ENCODE assay signal across 18 cellular contexts in genomic region chrX:1424452-1424851, GRCh38.
"Had no signal": no experiment of that assay in that cellular context is flagged by ENCODE, and none has a peak within 500 bp of the region (broad histone marks: within the 10 kb centered on the region; RNA-seq: fewer than 3 reads in every experiment).

No MANE protein-coding gene starts in this region.

- H3K27ac Mint-ChIP-seq: activated CD4-positive, alpha-beta T cell treated with anti-CD3 and anti-CD28 coated beads for 36 hours; activated naive CD8-positive, alpha-beta T cell treated with anti-CD3 and anti-CD28 coated beads, Interleukin-2, amount 50 U/mL, for 24 hours; natural killer cell treated with Interleukin-12 subunit alpha and Interleukin-12 subunit beta and Interleukin-15 and Interleukin-18, amount 100 ng/mL, for 72 hours; WTC11 had no signal

- H3K4me1 Mint-ChIP-seq: activated CD4-positive, alpha-beta T cell treated with anti-CD3 and anti-CD28 coated beads for 36 hours; activated naive CD4-positive, alpha-beta T cell treated with anti-CD3 and anti-CD28 coated beads, Interleukin-2, amount 10 ng/mL, durations not matched to agents 7 days and 5 days; activated naive CD8-positive, alpha-beta T cell treated with anti-CD3 and anti-CD28 coated beads, Interleukin-2, amount 50 U/mL, for 24 hours had no signal

- H3K27me3 Mint-ChIP-seq: activated CD4-positive, alpha-beta T cell treated with anti-CD3 and anti-CD28 coated beads for 36 hours; activated naive CD4-positive, alpha-beta T cell treated with anti-CD3 and anti-CD28 coated beads, Interleukin-2, amount 10 ng/mL, durations not matched to agents 7 days and 5 days; activated naive CD8-positive, alpha-beta T cell treated with anti-CD3 and anti-CD28 coated beads, Interleukin-2, amount 50 U/mL, for 24 hours; natural killer cell treated with Interleukin-12 subunit alpha and Interleukin-12 subunit beta and Interleukin-15 and Interleukin-18, amount 100 ng/mL, for 72 hours had no signal

- H3K4me3 Mint-ChIP-seq: activated CD4-positive, alpha-beta T cell treated with anti-CD3 and anti-CD28 coated beads for 36 hours; activated naive CD4-positive, alpha-beta T cell treated with anti-CD3 and anti-CD28 coated beads, Interleukin-2, amount 10 ng/mL, durations not matched to agents 7 days and 5 days; activated naive CD8-positive, alpha-beta T cell treated with anti-CD3 and anti-CD28 coated beads, Interleukin-2, amount 50 U/mL, for 24 hours; natural killer cell treated with Interleukin-12 subunit alpha and Interleukin-12 subunit beta and Interleukin-15 and Interleukin-18, amount 100 ng/mL, for 72 hours; WTC11 had no signal

- DNase-seq: activated CD4-positive, alpha-beta T cell treated with anti-CD3 and anti-CD28 coated beads for 36 hours; activated CD4-positive, alpha-beta T cell treated with anti-CD3 and anti-CD28 coated beads, Interleukin-2, amount 50 U/mL, for 4 hours; activated naive CD4-positive, alpha-beta T cell treated with anti-CD3 and anti-CD28 coated beads, Interleukin-2, amount 10 ng/mL, durations not matched to agents 7 days and 5 days; activated naive CD8-positive, alpha-beta T cell treated with anti-CD3 and anti-CD28 coated beads, Interleukin-2, amount 50 U/mL, for 24 hours; activated T-cell treated with anti-CD3 and anti-CD28 coated beads, Interleukin-2, amount 50 U/mL, for 48 hours; foreskin fibroblast; mammary epithelial cell; midbrain; psoas muscle; stimulated activated CD4-positive, alpha-beta T cell treated with anti-CD3 and anti-CD28 coated beads, Interleukin-1b, Interleukin-23, amount 100 ng/mL, for 48 hours; stomach; T-helper 1 cell; T-helper 9 cell; trophoblast cell had no signal

- ATAC-seq: activated CD4-positive, alpha-beta T cell treated with anti-CD3 and anti-CD28 coated beads for 36 hours; activated naive CD8-positive, alpha-beta T cell treated with anti-CD3 and anti-CD28 coated beads, Interleukin-2, amount 50 U/mL, for 24 hours; left lobe of liver; natural killer cell treated with Interleukin-12 subunit alpha and Interleukin-12 subunit beta and Interleukin-15 and Interleukin-18, amount 100 ng/mL, for 72 hours; pancreas; psoas muscle; WTC11 had no signal
